Comparison of ENCODE assay signal across 19 cellular contexts in genomic region chr10:122165492-122165832, GRCh38.
DNase-seq lines count a peak whose midpoint lies in the region; ATAC-seq and TF ChIP-seq lines count a peak whose summit lies in the region.
"Had no signal": no experiment of that assay in that cellular context is flagged by ENCODE, and none has a peak within 500 bp of the region (broad histone marks: within the 10 kb centered on the region; RNA-seq: fewer than 3 reads in every experiment).

No MANE protein-coding gene starts in this region.

- no peak overlapping the region for H3K14ac ChIP-seq in neuronal stem cell (ENCODE audit: low read length)

- peaks cover 16% of the 10 kb centered on the region for H4K20me1 ChIP-seq in BLaER1

- 38 to 78% methylated on average over 3 to 5 of the region's 5 CpGs for WGBS in gastroesophageal sphincter (ENCODE audit: low coverage in 1 of 2), 2 donors
- WGBS in neuronal stem cell (ENCODE audit: extremely low coverage in 2 of 2, insufficient read length in 2 of 2, insufficient replicate concordance in 1 of 2), 2 donors = no CpG with 5 or more reads among the region's 5 CpGs

- H4K8ac ChIP-seq in neuronal stem cell (ENCODE audit: low read depth, low read length) = no peak overlapping the region

- peaks cover 65% of the 10 kb centered on the region for H3K27me3 ChIP-seq in BLaER1
- H3K27me3 ChIP-seq in gastroesophageal sphincter = no peaks in the 10 kb centered on the region
- H3K27me3 ChIP-seq in neuronal stem cell (ENCODE audit: control insufficient read depth in 3 of 3, insufficient read depth in 3 of 3, low read depth in 1 of 3, low read length in 3 of 3) = no peaks in the 10 kb centered on the region
- no peaks in the 10 kb centered on the region for H3K27me3 ChIP-seq in WERI-Rb-1 (ENCODE audit: insufficient read depth, low read depth, severe bottlenecking)
- H3K27me3 ChIP-seq: ovary, uterus had no signal

- peak overlapping the region; percentile 74 for H3K4me3 ChIP-seq in BLaER1
- H3K4me3 ChIP-seq in gastroesophageal sphincter = no peak overlapping the region
- peak overlapping the region in 1 of 2 donors; percentile 72 for H3K4me3 ChIP-seq in neuronal stem cell (ENCODE audit: low read length in 2 of 2)
- H3K4me3 ChIP-seq in WERI-Rb-1 (ENCODE audit: low read depth, low read length) = no peak overlapping the region
- H3K4me3 ChIP-seq: esophagus squamous epithelium, ovary, skin epidermis, uterus had no signal

- no peak overlapping the region for H3K4ac ChIP-seq in neuronal stem cell (ENCODE audit: low read length)

- H3K79me1 ChIP-seq in neuronal stem cell (ENCODE audit: low read depth, low read length) = peaks cover 9% of the 10 kb centered on the region

- ATAC-seq in gastroesophageal sphincter = no peak
- ATAC-seq: activated CD8-positive, alpha-beta T cell treated with anti-CD3 and anti-CD28 coated beads for 36 hours; CD8-positive, alpha-beta T cell had no signal

- H2BK120ac ChIP-seq in neuronal stem cell (ENCODE audit: low read depth, low read length) = no peak overlapping the region

- DNase-seq in NCI-H1694 treated with DMSO at 0.1 percent for 48 hours (lab: John Stamatoyannopoulos, UW) (peak; percentile 63), neuronal stem cell (ENCODE audit: low spot score) (no peak), WERI-Rb-1 (no peak), CD1c-positive myeloid dendritic cell (ENCODE audit: extremely low spot score) (no peak), amygdala (lab: John Stamatoyannopoulos, UW) (no peak)
- DNase-seq in stimulated activated CD4-positive, alpha-beta T cell treated with anti-CD3 and anti-CD28 coated beads, Interleukin-15, amount 100 ng/mL, for 24 hours = no peak
- DNase-seq: activated CD8-positive, alpha-beta T cell treated with anti-CD3 and anti-CD28 coated beads for 36 hours; activated naive CD4-positive, alpha-beta T cell; activated T-cell treated with anti-CD3 and anti-CD28 coated beads, Interleukin-2, amount 50 U/mL, for 1 hour; CD8-positive, alpha-beta T cell; esophagus squamous epithelium; Karpas-422; ovary; stimulated activated CD4-positive, alpha-beta T cell treated with anti-CD3 and anti-CD28 coated beads, Interleukin-4, amount 100 ng/mL, for 4 hours; T-helper 2 cell; uterus had no signal

- H3K9ac ChIP-seq in BLaER1 (no peak overlapping the region), neuronal stem cell (ENCODE audit: low read depth, low read length, poor library complexity) (no peak overlapping the region)

- H3K4me2 ChIP-seq in BLaER1 (peak overlapping the region; percentile 96), neuronal stem cell (ENCODE audit: insufficient read depth, low read length, poor library complexity, severe bottlenecking) (peak overlapping the region; percentile 93)

- no peak overlapping the region for H2BK12ac ChIP-seq in neuronal stem cell (ENCODE audit: low read length)

- TF ChIP-seq CTCF in gastroesophageal sphincter (IDR thresholded peaks at IDR 0.05) = no peak
- TF ChIP-seq CTCF in WERI-Rb-1 (IDR thresholded peaks at IDR 0.05; ENCODE audit: low read depth, low read length) = no peak

- no peak overlapping the region for H3K18ac ChIP-seq in neuronal stem cell (ENCODE audit: low read length)

- H3K27ac ChIP-seq in BLaER1 = no peak overlapping the region
- H3K27ac ChIP-seq in gastroesophageal sphincter = peak overlapping the region in 3 of 4 donors; percentile 66 to 87 (median 83)
- H3K27ac ChIP-seq in neuronal stem cell (replicated peaks; ENCODE audit: low read length) = no peak overlapping the region
- no peak overlapping the region for H3K27ac ChIP-seq in WERI-Rb-1
- H3K27ac ChIP-seq: ovary, skin epidermis, uterus had no signal

- H2BK15ac ChIP-seq in neuronal stem cell (ENCODE audit: low read length) = no peak overlapping the region

- no peak overlapping the region for H3K23ac ChIP-seq in neuronal stem cell (ENCODE audit: low read depth, low read length, poor library complexity)

- no peak overlapping the region for H2AFZ ChIP-seq in neuronal stem cell (ENCODE audit: low read length)

- no peak for TF ChIP-seq EP300 in gastroesophageal sphincter (IDR thresholded peaks at IDR 0.05)

- H3K9me3 ChIP-seq in BLaER1 (no peaks in the 10 kb centered on the region), gastroesophageal sphincter (no peaks in the 10 kb centered on the region), neuronal stem cell (replicated peaks in 1 of 2; ENCODE audit: control insufficient read depth in 2 of 2, insufficient read depth in 1 of 2, low read depth in 1 of 2, low read length in 2 of 2) (no peaks in the 10 kb centered on the region), WERI-Rb-1 (ENCODE audit: severe bottlenecking) (no peaks in the 10 kb centered on the region)
- H3K9me3 ChIP-seq: esophagus squamous epithelium, ovary, uterus had no signal

- H3K4me1 ChIP-seq in BLaER1 (peaks cover 49% of the 10 kb centered on the region), gastroesophageal sphincter (peaks cover 0 to 100% (median 15%) of the 10 kb centered on the region in 3 donors), neuronal stem cell (ENCODE audit: control insufficient read depth in 2 of 2, insufficient read depth in 1 of 2, low read depth in 1 of 2, low read length in 2 of 2) (peaks cover 31 to 40% of the 10 kb centered on the region in 2 donors)
- H3K4me1 ChIP-seq: uterus had no signal

- no peak for TF ChIP-seq POLR2A in gastroesophageal sphincter (IDR thresholded peaks at IDR 0.05)

- H3K36me3 ChIP-seq in BLaER1 (no peaks in the 10 kb centered on the region), gastroesophageal sphincter (no peaks in the 10 kb centered on the region), neuronal stem cell (replicated peaks in 1 of 2; ENCODE audit: control insufficient read depth in 2 of 2, insufficient read depth in 2 of 2, low read length in 2 of 2) (peaks cover 0 to 17% of the 10 kb centered on the region in 2 donors), WERI-Rb-1 (no peaks in the 10 kb centered on the region)
- H3K36me3 ChIP-seq: ovary, uterus had no signal

- no peak overlapping the region for H4K91ac ChIP-seq in neuronal stem cell (ENCODE audit: low read depth, low read length, poor library complexity)

- no peak overlapping the region for H2BK5ac ChIP-seq in neuronal stem cell (ENCODE audit: low read length)

- no peak overlapping the region for H2AK5ac ChIP-seq in neuronal stem cell (ENCODE audit: low read depth, low read length)

Comparison
In these comparisons a context has a peak if more than half of its experiments do, and no peak if none do; other contexts are left out.
1. H3K27ac ChIP-seq: peak in gastroesophageal sphincter (3 of 4); none in BLaER1 (single experiment), neuronal stem cell (single experiment) and WERI-Rb-1 (single experiment).